ENCODE assay signal across 26 cellular contexts in the genomic region with DNA sequence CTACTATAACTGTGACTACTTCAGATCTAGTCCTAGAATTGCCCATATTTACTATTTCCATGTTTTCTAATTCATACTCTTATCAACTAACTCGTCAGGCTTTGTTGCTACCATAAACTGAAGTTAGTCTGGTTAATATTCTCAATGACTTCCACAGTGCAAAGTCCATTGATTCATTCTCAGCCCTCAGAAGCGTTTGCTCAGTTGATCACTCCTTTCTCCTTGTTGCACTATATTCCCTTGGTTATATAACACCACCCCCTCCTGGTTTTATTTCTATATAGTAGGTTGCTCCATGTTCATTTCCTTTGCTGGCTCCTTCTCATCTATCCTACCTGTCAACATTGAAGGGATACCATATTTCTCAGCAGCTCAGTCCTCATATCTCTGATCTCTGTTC. TPM values are rescaled to one million over a fixed set of nuclear protein-coding genes. Genes with fewer than 3 reads are reported as not detected.
"Had no signal": no experiment of that assay in that cellular context is flagged by ENCODE, and none has a peak within 500 bp of the region (broad histone marks: within the 10 kb centered on the region; RNA-seq: fewer than 3 reads in every experiment).

No MANE protein-coding gene starts in this region.

- ATAC-seq: T-cell had no signal

- DNase-seq: KBM-7, MV-4-11, NCI-H1048, NCI-H1105, NCI-H1417, NCI-H1436 treated with DMSO at 0.1 percent for 48 hours, NCI-H1694, NCI-H187 treated with DMSO at 0.1 percent for 48 hours, NCI-H2029 treated with DMSO at 0.1 percent for 48 hours, NCI-H2171, NCI-H226, NCI-H446, NCI-H510A, NCI-H524 treated with DMSO at 0.1 percent for 48 hours, NCI-H69, NCI-H774, Right ventricle myocardium superior, RPMI8226, SK-N-SH, SW 1271, T-cell had no signal

- H3K9me2 ChIP-seq: SK-N-SH had no signal

- FAIRE-seq: HTR-8/SVneo, RCC 7860 had no signal

- H3K4me2 ChIP-seq: SK-N-SH had no signal

- H3K9me3 ChIP-seq: SK-N-SH had no signal

RNA-seq across cellular contexts. Expression of a gene that starts 27.2 kb away (rescaled TPM):
- total RNA-seq: LHCN-M2, Right ventricle myocardium superior, SK-MEL-5 had no signal
- polyA plus RNA-seq: SK-N-SH had no signal

RNA-seq across cellular contexts. Expression of a gene that starts 53.6 kb away (rescaled TPM):
- total RNA-seq: LHCN-M2, MCF 10A, Right ventricle myocardium superior, T-cell had no signal
- polyA plus RNA-seq: SK-N-SH had no signal
